In genomic region chr17:40068584-40068916, GRCh38 we compare ENCODE assay signal across 8 cellular contexts. TPM values are rescaled to one million over a fixed set of nuclear protein-coding genes. Genes with fewer than 3 reads are reported as not detected.
DNase-seq lines count a peak whose midpoint lies in the region; ATAC-seq and TF ChIP-seq lines count a peak whose summit lies in the region.

No MANE protein-coding gene starts in this region.

- no peak overlapping the region for H2BK12ac ChIP-seq in H9 (ENCODE audit: insufficient read length, low read depth, low read length)

- H3K36me3 ChIP-seq in skeletal muscle tissue (ENCODE audit: control insufficient read depth in 3 of 3, insufficient read depth in 3 of 3, low read length in 3 of 3): peaks cover 0 to 2% (median 0%) of the 10 kb centered on the region in 3 donors

- H2BK120ac ChIP-seq in H9 (ENCODE audit: low read depth, low read length, poor library complexity, severe bottlenecking): no peak overlapping the region

- WGBS in H9 (ENCODE audit: extremely low coverage, insufficient read length, low lambda C conversion rate): no CpG with 5 or more reads among the region's 5 CpGs

- H4K5ac ChIP-seq in H9 (ENCODE audit: insufficient read length, low read depth, low read length): no peak overlapping the region

- H3K4me2 ChIP-seq in H9 (ENCODE audit: insufficient read depth, insufficient read length, low read length): peak overlapping the region; percentile 62

- no peaks in the 10 kb centered on the region for H3K79me1 ChIP-seq in H9 (ENCODE audit: insufficient read depth, low read depth, low read length, poor library complexity, severe bottlenecking)

- no peak overlapping the region for H2AK5ac ChIP-seq in H9 (ENCODE audit: insufficient read length, low read length)

- peaks cover 28% of the 10 kb centered on the region for H3K4me1 ChIP-seq in H9 (ENCODE audit: insufficient read depth, low read length)
- peaks cover 90 to 98% (median 95%) of the 10 kb centered on the region in 3 donors for H3K4me1 ChIP-seq in skeletal muscle tissue (ENCODE audit: control insufficient read depth in 3 of 3, insufficient read depth in 3 of 3, low read length in 3 of 3)

- peaks cover 20% of the 10 kb centered on the region for H3K27me3 Mint-ChIP-seq in H9 (ENCODE audit: low read depth)

- H4K8ac ChIP-seq in H9 (replicated peaks; ENCODE audit: insufficient read length, low read depth, low read length): no peak overlapping the region

- H3K14ac ChIP-seq in H9 (ENCODE audit: insufficient read depth, low read length): no peak overlapping the region

- peaks cover 3% of the 10 kb centered on the region for H4K20me1 ChIP-seq in H9 (ENCODE audit: control insufficient read depth, insufficient read depth, insufficient read length)

- no peak overlapping the region for H3K27ac ChIP-seq in H9 (ENCODE audit: insufficient read length, low read depth, low read length)
- peak overlapping the region; percentile 99 for H3K27ac ChIP-seq in skeletal muscle tissue (ENCODE audit: low read depth, low read length)

- no peak overlapping the region for H2BK20ac ChIP-seq in H9 (ENCODE audit: low read depth, low read length, poor library complexity, severe bottlenecking)

- no peak overlapping the region for H3K56ac ChIP-seq in H9 (ENCODE audit: insufficient read length, low read depth, low read length)

- H3K4me3 ChIP-seq in WI38 (ENCODE audit: low read depth, low read length): peak overlapping the region; percentile 50
- peak overlapping the region; percentile 30 to 39 for H3K4me3 ChIP-seq in foreskin fibroblast (ENCODE audit: low read depth in 1 of 2, low read length in 2 of 2)
- H3K4me3 ChIP-seq in skeletal muscle tissue (ENCODE audit: low read length in 3 of 3): peak overlapping the region; percentile 71 to 78 (median 77)

- no peak for ATAC-seq in GM19023 (IDR thresholded peaks at IDR 0.05; ENCODE audit: unreplicated experiment)

- no peak for TF ChIP-seq CTCF in H9 (conservative IDR thresholded peaks at IDR 0.05)
- no peak for TF ChIP-seq CTCF in WI38 (IDR thresholded peaks at IDR 0.05; ENCODE audit: low read depth, low read length)
- TF ChIP-seq CTCF in foreskin fibroblast (IDR thresholded peaks at IDR 0.05; ENCODE audit: low read depth, low read length): no peak

- no peak overlapping the region for H2BK5ac ChIP-seq in H9 (ENCODE audit: insufficient read length, low read length)

- no peak overlapping the region for H2AFZ ChIP-seq in H9 (ENCODE audit: low read length)

- 0 out of 7 replicates have a peak overlapping the region, but pooled peaks of 1 of the 3 experiments have one; percentile 18 for H3K27ac Mint-ChIP-seq in H9

- DNase-seq in H9 (no peak), foreskin fibroblast (no peak), NCI-H82 (lab: John Stamatoyannopoulos, UW) (no peak), DMS153 (lab: John Stamatoyannopoulos, UW) (no peak)
- no peak for DNase-seq in activated CD4-positive, CD25-positive, alpha-beta regulatory T cell (lab: John Stamatoyannopoulos, UW)

- no peaks in the 10 kb centered on the region for H3K79me2 ChIP-seq in H9 (ENCODE audit: insufficient read depth, low read length)

- H3T11ph ChIP-seq in H9 (ENCODE audit: low read length): no peak overlapping the region

- H3K4me3 Mint-ChIP-seq in H9: peak overlapping the region; percentile 12 to 25; a peak in 2 of 5 replicates

- H3K9me3 ChIP-seq in H9 (ENCODE audit: control insufficient read depth, low read depth, low read length) (no peaks in the 10 kb centered on the region), skeletal muscle tissue (ENCODE audit: control insufficient read depth in 3 of 3, low read length in 3 of 3) (no peaks in the 10 kb centered on the region)

- no peak overlapping the region for H3K9ac ChIP-seq in H9 (ENCODE audit: extremely low read depth, insufficient read length, low read length)
- peak overlapping the region; percentile 58 to 92 (median 81) for H3K9ac ChIP-seq in skeletal muscle tissue (ENCODE audit: low read depth in 1 of 3, low read length in 3 of 3)

- no peak overlapping the region for H3K23ac ChIP-seq in H9 (ENCODE audit: insufficient read length, low read depth, low read length)

- H3K4me1 Mint-ChIP-seq in H9: peaks cover 60 to 82% of the 10 kb centered on the region in 2 experiments

- H3K27me3 ChIP-seq in H9 (ENCODE audit: insufficient read depth, low read length) (peaks cover 2% of the 10 kb centered on the region; the same call in 1 of the 2 replicates), skeletal muscle tissue (ENCODE audit: control insufficient read depth in 3 of 3, insufficient read depth in 3 of 3, low read length in 3 of 3) (no peaks in the 10 kb centered on the region)

- H3K18ac ChIP-seq in H9 (ENCODE audit: insufficient read length, low read depth, low read length): no peak overlapping the region

- peaks cover 7% of the 10 kb centered on the region for H3K23me2 ChIP-seq in H9 (ENCODE audit: insufficient read length, low read depth, low read length, poor library complexity, severe bottlenecking)

- H4K91ac ChIP-seq in H9 (ENCODE audit: insufficient read length, low read depth, low read length): no peak overlapping the region

- H3K9me3 Mint-ChIP-seq in H9: no peaks in the 10 kb centered on the region

- no peaks in the 10 kb centered on the region; a peak in 1 of 7 replicates for H3K36me3 Mint-ChIP-seq in H9 (ENCODE audit: insufficient read depth in 1 of 3, low read depth in 3 of 3)

- no peak overlapping the region for H2BK15ac ChIP-seq in H9 (ENCODE audit: low read depth, low read length)

- H3K4ac ChIP-seq in H9 (ENCODE audit: low read depth, low read length): no peak overlapping the region

RNA-seq across cellular contexts. Expression of gene THRA, which starts 5.8 kb away (rescaled TPM):
- total RNA-seq in H9 (2021) (9.8 and 10.1 TPM in 2 replicates), skeletal muscle tissue (30.8 TPM)

RNA-seq across cellular contexts. Expression of gene MED24, which starts 14.3 kb away (rescaled TPM):
- total RNA-seq in H9 (2021) (104 and 105 TPM in 2 replicates), skeletal muscle tissue (25.6 TPM)

RNA-seq across cellular contexts. Expression of gene NR1D1, which starts 31.8 kb away (rescaled TPM):
- total RNA-seq in H9 (2021) (8.6 and 8.7 TPM in 2 replicates), skeletal muscle tissue (1.0 TPM)

RNA-seq across cellular contexts. Expression of gene MSL1, which starts 53.2 kb away (rescaled TPM):
- total RNA-seq in H9 (2021): 101 and 105 TPM in 2 replicates
- total RNA-seq in skeletal muscle tissue: 53.8 TPM

RNA-seq across cellular contexts. Expression of gene CSF3, which starts 53.3 kb away (rescaled TPM):
- total RNA-seq in H9 (2021) (not detected in 2 replicates), skeletal muscle tissue (0.52 TPM)
